ENCODE assay signal across 3 cellular contexts in the genomic region with DNA sequence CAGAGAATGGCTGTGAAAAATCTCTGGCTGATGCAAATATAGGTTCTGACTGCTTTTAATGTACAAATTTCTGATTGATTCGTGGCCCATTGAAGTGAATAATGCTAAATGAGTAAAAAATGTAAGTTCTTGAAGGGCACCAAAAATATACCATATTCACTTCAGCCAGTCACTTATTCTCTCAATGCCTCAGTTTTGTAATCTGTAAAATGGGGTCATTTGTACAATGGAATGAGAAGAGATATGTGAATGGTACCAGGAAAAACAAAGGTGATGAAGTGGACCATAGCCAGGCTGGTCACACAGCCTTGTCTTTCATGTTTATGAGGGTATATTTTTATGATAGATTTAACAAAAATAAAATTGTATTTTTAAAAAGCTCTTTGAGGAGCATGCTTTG.
TF ChIP-seq lines count a peak whose summit lies in the region.

No MANE protein-coding gene starts in this region.

TF ChIP-seq in WTC11, 78 proteins besides CTCF, POLR2A, EP300 and RAD21:
- TF ChIP-seq GTF2I (CRISPR knock-in tag; conservative IDR thresholded peaks at IDR 0.05) = 0 out of 2 replicates have a peak, but pooled peaks have one; percentile 10
- no peak for TF ChIP-seq FOXP1 (CRISPR knock-in tag; IDR thresholded peaks at IDR 0.05; ENCODE audit: borderline replicate concordance)
TF ChIP-seq in WTC11: peak in this region for 1.

TF ChIP-seq in K562, 482 proteins besides CTCF, POLR2A, EP300 and RAD21:
- TF ChIP-seq RBM25 (IDR thresholded peaks at IDR 0.05; ENCODE audit: low read depth, low read length, severe bottlenecking) (peak; percentile 38), MTA2 (IDR thresholded peaks at IDR 0.05; ENCODE audit: low read depth) (no peak)
TF ChIP-seq in K562: peak in this region for 1.

TF ChIP-seq in H1, 55 proteins besides CTCF, POLR2A, EP300 and RAD21:
- TF ChIP-seq POLR2AphosphoS5 (IDR thresholded peaks at IDR 0.05; ENCODE audit: low read depth, low read length) (no peak), HDAC2 (IDR thresholded peaks at IDR 0.05; ENCODE audit: borderline replicate concordance in 1 of 2, low read depth in 2 of 2, low read length in 2 of 2) (peak in 1 of 2 experiments; percentile 70; a peak in 1 of 4 replicates), KDM1A (IDR thresholded peaks at IDR 0.05; ENCODE audit: borderline replicate concordance, low read length) (peak; percentile 88), CHD1 (IDR thresholded peaks at IDR 0.05; ENCODE audit: low read depth, low read length) (no peak)
TF ChIP-seq in H1: peak in this region for 2.
